Comparison of ENCODE assay signal across 10 cellular contexts in genomic region chr6:160139420-160139851, GRCh38. TPM values are rescaled to one million over a fixed set of nuclear protein-coding genes. Genes with fewer than 3 reads are reported as not detected.
A peak's percentile ranks its signal among the peaks of the same experiment; 100 is the strongest.
DNase-seq lines count a peak whose midpoint lies in the region; ATAC-seq and TF ChIP-seq lines count a peak whose summit lies in the region.
"Had no signal": no experiment of that assay in that cellular context is flagged by ENCODE, and none has a peak within 500 bp of the region (broad histone marks: within the 10 kb centered on the region; RNA-seq: fewer than 3 reads in every experiment).

No MANE protein-coding gene starts in this region.

- no peak overlapping the region for H3K4me2 ChIP-seq in mesenchymal stem cell (ENCODE audit: low read length, poor library complexity, severe bottlenecking)

- WGBS in mesenchymal stem cell, result 77% methylated on average over 12 of the region's 12 CpGs

- DNase-seq in AG08395 (ENCODE audit: low spot score) (peak; percentile 84), HS-27A (ENCODE audit: low read depth) (peak; percentile 60), cardiac fibroblast (ENCODE audit: low read depth in 2 of 2) (peak; percentile 87 to 93), mesenchymal stem cell (peak; percentile 79), DMS53 (lab: John Stamatoyannopoulos, UW) (no peak), NCI-H1417 treated with DMSO at 0.1 percent for 48 hours (lab: John Stamatoyannopoulos, UW) (no peak)
- DNase-seq in stimulated activated CD4-positive, alpha-beta T cell treated with anti-CD3 and anti-CD28 coated beads, Interleukin-15, amount 100 ng/mL, for 24 hours, result no peak
- DNase-seq: activated naive CD4-positive, alpha-beta T cell treated with Interleukin-2 at 50 U/mL for 16 hours; occipital lobe had no signal

- TF ChIP-seq CTCF in cardiac fibroblast (IDR thresholded peaks at IDR 0.05; ENCODE audit: low read depth, low read length), result no peak

- no peak overlapping the region for H2AFZ ChIP-seq in mesenchymal stem cell (ENCODE audit: low read depth, low read length)

- peak overlapping the region; percentile 34 for H4K91ac ChIP-seq in mesenchymal stem cell (ENCODE audit: low read length)

- no peaks in the 10 kb centered on the region for H3K27me3 ChIP-seq in mesenchymal stem cell (ENCODE audit: control insufficient read depth in 1 of 2, insufficient read depth in 1 of 2, low read length in 2 of 2)

- no peak overlapping the region for H2BK120ac ChIP-seq in mesenchymal stem cell (ENCODE audit: low read depth, low read length)

- no peak overlapping the region for H2BK5ac ChIP-seq in mesenchymal stem cell (ENCODE audit: low read depth, low read length, poor library complexity, severe bottlenecking)

- H3K27ac ChIP-seq in mesenchymal stem cell (ENCODE audit: low read length, poor library complexity, severe bottlenecking), result peak overlapping the region; percentile 19

- H4K8ac ChIP-seq in mesenchymal stem cell (ENCODE audit: low read length), result peak overlapping the region; percentile 48

- ATAC-seq in GM21390 (IDR thresholded peaks at IDR 0.05; ENCODE audit: unreplicated experiment), result no peak

- H2AK5ac ChIP-seq in mesenchymal stem cell (ENCODE audit: low read length, severe bottlenecking), result no peak overlapping the region

- H3K4me1 ChIP-seq in mesenchymal stem cell (ENCODE audit: control insufficient read depth, insufficient read depth, low read depth, low read length), result peaks cover 11% of the 10 kb centered on the region

- no peak overlapping the region for H3K9ac ChIP-seq in mesenchymal stem cell (ENCODE audit: low read length)

- no peak overlapping the region for H3K4me3 ChIP-seq in cardiac fibroblast (replicated peaks in 1 of 2; ENCODE audit: low read depth in 2 of 2, low read length in 2 of 2)
- no peak overlapping the region for H3K4me3 ChIP-seq in mesenchymal stem cell (ENCODE audit: insufficient read depth in 1 of 2, low read depth in 1 of 2, low read length in 2 of 2)

- H3K14ac ChIP-seq in mesenchymal stem cell (ENCODE audit: low read length in 2 of 2), result no peak overlapping the region

- no peaks in the 10 kb centered on the region for H3K9me3 ChIP-seq in mesenchymal stem cell (ENCODE audit: control insufficient read depth, low read length)

- peaks cover 4 to 14% of the 10 kb centered on the region in 2 experiments for H3K36me3 ChIP-seq in mesenchymal stem cell (ENCODE audit: control insufficient read depth in 1 of 2, insufficient read depth in 2 of 2, low read depth in 1 of 2, low read length in 2 of 2)

- H3K79me1 ChIP-seq in mesenchymal stem cell (replicated peaks; ENCODE audit: low read length, poor library complexity, severe bottlenecking), result no peaks in the 10 kb centered on the region

- H2BK12ac ChIP-seq in mesenchymal stem cell (ENCODE audit: low read length in 2 of 2), result no peak overlapping the region

- no peak overlapping the region for H3K23ac ChIP-seq in mesenchymal stem cell (ENCODE audit: low read length in 2 of 2)

- H3K18ac ChIP-seq in mesenchymal stem cell (ENCODE audit: low read depth in 1 of 2, low read length in 2 of 2), result no peak overlapping the region

- H3K4ac ChIP-seq in mesenchymal stem cell (ENCODE audit: low read depth in 1 of 2, low read length in 2 of 2), result no peak overlapping the region

- no peak overlapping the region for H2BK15ac ChIP-seq in mesenchymal stem cell (ENCODE audit: low read depth, poor library complexity, severe bottlenecking)

RNA-seq across cellular contexts. Expression of gene SLC22A1, which starts 17.8 kb away (rescaled TPM):
- polyA plus RNA-seq in mesenchymal stem cell (2013, experiment 1 of 2), result 2.2 TPM
- 2.0 TPM for polyA plus RNA-seq in mesenchymal stem cell (2013, experiment 2 of 2)

Comparison
In these comparisons a context has a peak if more than half of its experiments do, and no peak if none do; other contexts are left out.
1. DNase-seq: peak in AG08395 (single experiment), HS-27A (single experiment), cardiac fibroblast (2 of 2) and mesenchymal stem cell (single experiment); none in stimulated activated CD4-positive, alpha-beta T cell treated with anti-CD3 and anti-CD28 coated beads, Interleukin-15, amount 100 ng/mL, for 24 hours (single experiment), DMS53 (single experiment) and NCI-H1417 treated with DMSO at 0.1 percent for 48 hours (single experiment).